Comparison of ENCODE assay signal across 14 cellular contexts in genomic region chr3:12541625-12542024, GRCh38. TPM values are rescaled to one million over a fixed set of nuclear protein-coding genes. Genes with fewer than 3 reads are reported as not detected.
DNase-seq lines count a peak whose midpoint lies in the region; ATAC-seq, FAIRE-seq and TF ChIP-seq lines count a peak whose summit lies in the region.
"Had no signal": no experiment of that assay in that cellular context is flagged by ENCODE, and none has a peak within 500 bp of the region (broad histone marks: within the 10 kb centered on the region; RNA-seq: fewer than 3 reads in every experiment).

No MANE protein-coding gene starts in this region.

- H3K27ac Mint-ChIP-seq in activated T-helper 17 cell treated with anti-CD3 and anti-CD28 coated beads, Interleukin-2, amount 50 U/mL, for 72 hours = no peak overlapping the region
- no peak overlapping the region for H3K27ac Mint-ChIP-seq in activated naive CD4-positive, alpha-beta T cell treated with anti-CD3 and anti-CD28 coated beads, Interleukin-2, amount 50 U/mL, for 72 hours

- H3K27me3 ChIP-seq in brain microvascular endothelial cell (replicated peaks) = no peaks in the 10 kb centered on the region
- H3K27me3 ChIP-seq: BLaER1 treated with 17β-estradiol and CSF1 and Interleukin-3, amounts not matched to agents 10 nM and 100 nM; upper lobe of left lung had no signal

- H3K9ac ChIP-seq in kidney (ENCODE audit: low read length in 2 of 2) = no peak overlapping the region
- H3K9ac ChIP-seq: BLaER1 treated with 17β-estradiol and CSF1 and Interleukin-3, amounts not matched to agents 10 nM and 100 nM had no signal

- H3K27ac ChIP-seq in brain microvascular endothelial cell = no peak overlapping the region
- no peak overlapping the region for H3K27ac ChIP-seq in kidney (ENCODE audit: low read depth in 2 of 2, low read length in 2 of 2)
- H3K27ac ChIP-seq: BLaER1 treated with 17β-estradiol and CSF1 and Interleukin-3, amounts not matched to agents 10 nM and 100 nM; upper lobe of left lung had no signal

- no peak for DNase-seq in AG04449 (ENCODE audit: low read depth, low spot score)
- no peak for DNase-seq in brain microvascular endothelial cell
- DNase-seq in kidney = no peak
- DNase-seq in GOT3 (lab: John Stamatoyannopoulos, UW) = no peak
- DNase-seq in NCI-H2227 (lab: John Stamatoyannopoulos, UW; ENCODE audit: unreplicated experiment) = no peak
- no peak for DNase-seq in activated naive CD4-positive, alpha-beta T cell treated with anti-CD3 and anti-CD28 coated beads, Interleukin-2, amount 50 U/mL, for 72 hours (ENCODE audit: low spot score in 2 of 2)
- DNase-seq: IMR-90, NCI-H2029 treated with DMSO at 0.1 percent for 48 hours, upper lobe of left lung had no signal

- no peak overlapping the region for H3K4me3 Mint-ChIP-seq in activated T-helper 17 cell treated with anti-CD3 and anti-CD28 coated beads, Interleukin-2, amount 50 U/mL, for 72 hours

- H3K36me3 ChIP-seq in brain microvascular endothelial cell (replicated peaks) (peaks cover 2% of the 10 kb centered on the region), kidney (ENCODE audit: control insufficient read depth in 1 of 2, insufficient read depth in 2 of 2, low read length in 2 of 2) (peaks cover 3 to 6% of the 10 kb centered on the region in 2 donors)

- no peaks in the 10 kb centered on the region for H3K9me3 ChIP-seq in kidney (ENCODE audit: control insufficient read depth in 1 of 2, low read length in 2 of 2)
- H3K9me3 ChIP-seq: BLaER1 treated with 17β-estradiol and CSF1 and Interleukin-3, amounts not matched to agents 10 nM and 100 nM; upper lobe of left lung had no signal

- H3K4me3 ChIP-seq in AG04449 (ENCODE audit: low read depth, low read length) (no peak overlapping the region), GM12875 (ENCODE audit: low read depth, low read length) (no peak overlapping the region), brain microvascular endothelial cell (ENCODE audit: low read depth, low read length) (no peak overlapping the region), kidney (ENCODE audit: low read length in 2 of 2) (no peak overlapping the region)
- H3K4me3 ChIP-seq: BLaER1 treated with 17β-estradiol and CSF1 and Interleukin-3, amounts not matched to agents 10 nM and 100 nM; upper lobe of left lung had no signal

- intact Hi-C loops in kidney (cut with DNase I) = no loop called here

- ATAC-seq in activated T-helper 17 cell treated with anti-CD3 and anti-CD28 coated beads, Interleukin-2, amount 50 U/mL, for 72 hours (replicated peaks) = no peak
- no peak for ATAC-seq in activated naive CD4-positive, alpha-beta T cell treated with anti-CD3 and anti-CD28 coated beads, Interleukin-2, amount 50 U/mL, for 72 hours

- FAIRE-seq in kidney (lab: Jason Lieb, UNC) = no peak
- FAIRE-seq: endometrium had no signal

- POLR2A ChIA-PET in AG04449 (lab: Yijun Ruan, JAX) = no interaction called here

- TF ChIP-seq CTCF in AG04449 (IDR thresholded peaks at IDR 0.05; ENCODE audit: insufficient read depth, low read length, missing control alignments) = peak; percentile 19
- 0 out of 2 replicates have a peak, but pooled peaks have one; percentile 13 for TF ChIP-seq CTCF in GM12875 (IDR thresholded peaks at IDR 0.05; ENCODE audit: borderline replicate concordance, insufficient read depth, low read depth, low read length)
- peak; percentile 40 for TF ChIP-seq CTCF in brain microvascular endothelial cell (IDR thresholded peaks at IDR 0.05; ENCODE audit: low read depth, low read length, missing control alignments)
- TF ChIP-seq CTCF in kidney (IDR thresholded peaks at IDR 0.05; ENCODE audit: borderline replicate concordance, extremely low read depth, insufficient read depth) = peak; percentile 4

- no peaks in the 10 kb centered on the region for H3K36me3 Mint-ChIP-seq in activated T-helper 17 cell treated with anti-CD3 and anti-CD28 coated beads, Interleukin-2, amount 50 U/mL, for 72 hours (ENCODE audit: low read depth)
- H3K36me3 Mint-ChIP-seq in activated naive CD4-positive, alpha-beta T cell treated with anti-CD3 and anti-CD28 coated beads, Interleukin-2, amount 50 U/mL, for 72 hours = no peaks in the 10 kb centered on the region

- CTCF ChIA-PET in AG04449 (lab: Yijun Ruan, JAX) = interaction anchor here (0.9 to 1.6 kb wide), 5 partner anchors 12 to 406 kb away, joined by 3 to 4 read pairs (median 3); no protein-coding TSS in a partner anchor

- H3K4me1 ChIP-seq in kidney (ENCODE audit: control insufficient read depth in 1 of 2, insufficient read depth in 1 of 2, low read depth in 1 of 2, low read length in 2 of 2) = no peaks in the 10 kb centered on the region
- H3K4me1 ChIP-seq: upper lobe of left lung had no signal

- no peaks in the 10 kb centered on the region for H3K4me1 Mint-ChIP-seq in activated T-helper 17 cell treated with anti-CD3 and anti-CD28 coated beads, Interleukin-2, amount 50 U/mL, for 72 hours

- in situ Hi-C loops in brain microvascular endothelial cell (cut with HindIII; ENCODE audit: low pct_ligation_motif_present, low sequenced_read_pairs) = no loop called here

- H3K27me3 Mint-ChIP-seq in activated T-helper 17 cell treated with anti-CD3 and anti-CD28 coated beads, Interleukin-2, amount 50 U/mL, for 72 hours = no peaks in the 10 kb centered on the region

- H3K9me3 Mint-ChIP-seq in activated T-helper 17 cell treated with anti-CD3 and anti-CD28 coated beads, Interleukin-2, amount 50 U/mL, for 72 hours = no peaks in the 10 kb centered on the region
- no peaks in the 10 kb centered on the region for H3K9me3 Mint-ChIP-seq in activated naive CD4-positive, alpha-beta T cell treated with anti-CD3 and anti-CD28 coated beads, Interleukin-2, amount 50 U/mL, for 72 hours

RNA-seq across cellular contexts. Expression of gene MKRN2OS, which starts 3.7 kb away (rescaled TPM):
- 1.7 TPM for total RNA-seq in kidney
- not detected for polyA plus RNA-seq in kidney (ENCODE audit: insufficient read depth, low read depth, low replicate concordance)
- total RNA-seq in activated T-helper 17 cell treated with anti-CD3 and anti-CD28 coated beads, Interleukin-2, amount 50 U/mL, for 72 hours = not detected
- total RNA-seq in activated naive CD4-positive, alpha-beta T cell treated with anti-CD3 and anti-CD28 coated beads, Interleukin-2, amount 50 U/mL, for 72 hours = not detected
- total RNA-seq: IMR-90, skeletal muscle tissue had no signal
- polyA plus RNA-seq: IMR-90 had no signal

RNA-seq across cellular contexts. Expression of gene MKRN2, which starts 15.3 kb away (rescaled TPM):
- total RNA-seq in kidney = 27.0 TPM
- 15.9 TPM for polyA plus RNA-seq in kidney (ENCODE audit: insufficient read depth, low read depth, low replicate concordance)
- total RNA-seq in activated T-helper 17 cell treated with anti-CD3 and anti-CD28 coated beads, Interleukin-2, amount 50 U/mL, for 72 hours = 10 to 100 TPM; 17.2 to 25.8 TPM
- 10 to 100 TPM; 20.2 to 30.3 TPM for total RNA-seq in activated naive CD4-positive, alpha-beta T cell treated with anti-CD3 and anti-CD28 coated beads, Interleukin-2, amount 50 U/mL, for 72 hours

RNA-seq across cellular contexts. Expression of gene TSEN2, which starts 57.3 kb away (rescaled TPM):
- 20.7 TPM for total RNA-seq in kidney
- polyA plus RNA-seq in kidney (ENCODE audit: insufficient read depth, low read depth, low replicate concordance) = 10.3 TPM
- 10 to 100 TPM in 1 of 2 donors, 1 to 10 TPM in 1; 8.9 to 20.2 TPM for total RNA-seq in activated T-helper 17 cell treated with anti-CD3 and anti-CD28 coated beads, Interleukin-2, amount 50 U/mL, for 72 hours
- total RNA-seq in activated naive CD4-positive, alpha-beta T cell treated with anti-CD3 and anti-CD28 coated beads, Interleukin-2, amount 50 U/mL, for 72 hours = 10 to 100 TPM in 1 of 2 donors, 1 to 10 TPM in 1; 6.6 to 14.2 TPM
